ENCODE assay signal across 13 cellular contexts in genomic region chr9:130805510-130806387, GRCh38. TPM values are rescaled to one million over a fixed set of nuclear protein-coding genes. Genes with fewer than 3 reads are reported as not detected.
DNase-seq lines count a peak whose midpoint lies in the region; ATAC-seq and TF ChIP-seq lines count a peak whose summit lies in the region.
"Had no signal": no experiment of that assay in that cellular context is flagged by ENCODE, and none has a peak within 500 bp of the region (broad histone marks: within the 10 kb centered on the region; RNA-seq: fewer than 3 reads in every experiment).

No MANE protein-coding gene starts in this region.

- H3K4me1 ChIP-seq in CD8-positive, alpha-beta memory T cell (ENCODE audit: insufficient read depth, low read length): no peaks in the 10 kb centered on the region
- peaks cover 0 to 11% (median 8%) of the 10 kb centered on the region in 4 donors for H3K4me1 ChIP-seq in transverse colon
- H3K4me1 ChIP-seq: prostate gland had no signal

- POLR2A ChIA-PET in CD8-positive, alpha-beta memory T cell (lab: Charles Lee): no interaction called here

- 56 to 75% methylated on average over 1 of the region's 1 CpG for WGBS in transverse colon (ENCODE audit: low coverage in 1 of 2), 2 donors

- CTCF ChIA-PET in CD8-positive, alpha-beta memory T cell (lab: Charles Lee): interaction anchor here (1.1 kb wide), 1 partner anchor 10 kb away, joined by 3 read pairs; no protein-coding TSS in a partner anchor

- TF ChIP-seq EP300 in transverse colon (IDR thresholded peaks at IDR 0.05; ENCODE audit: low read depth): no peak

- peaks cover 0 to 7% (median 0%) of the 10 kb centered on the region in 3 donors for H3K36me3 Mint-ChIP-seq in CD8-positive, alpha-beta memory T cell
- peaks cover 9% of the 10 kb centered on the region for H3K36me3 Mint-ChIP-seq in memory B cell

- H3K4me3 ChIP-seq in CD8-positive, alpha-beta memory T cell (ENCODE audit: low read length): no peak overlapping the region
- no peak overlapping the region for H3K4me3 ChIP-seq in transverse colon
- H3K4me3 ChIP-seq: prostate gland had no signal

- TF ChIP-seq POLR2A in transverse colon (IDR thresholded peaks at IDR 0.05): no peak

- H3K36me3 ChIP-seq in CD8-positive, alpha-beta memory T cell (ENCODE audit: insufficient read depth, low read length): no peaks in the 10 kb centered on the region
- H3K36me3 ChIP-seq in transverse colon: no peaks in the 10 kb centered on the region
- H3K36me3 ChIP-seq: prostate gland had no signal

- TF ChIP-seq CTCF in GM20000 (IDR thresholded peaks at IDR 0.05; ENCODE audit: extremely low read depth, missing control alignments): no peak
- no peak for TF ChIP-seq CTCF in transverse colon (IDR thresholded peaks at IDR 0.05)

- no peaks in the 10 kb centered on the region for H3K27me3 ChIP-seq in CD8-positive, alpha-beta memory T cell (ENCODE audit: insufficient read depth, low read length, poor library complexity, severe bottlenecking)
- no peaks in the 10 kb centered on the region for H3K27me3 ChIP-seq in transverse colon

- ATAC-seq in GM21825 (IDR thresholded peaks at IDR 0.05; ENCODE audit: unreplicated experiment): peak; percentile 65
- ATAC-seq in memory B cell (ENCODE audit: low read depth): no peak
- ATAC-seq: left lobe of liver had no signal

- no peak overlapping the region for H3K4me3 Mint-ChIP-seq in CD8-positive, alpha-beta memory T cell
- H3K4me3 Mint-ChIP-seq in memory B cell: no peak overlapping the region
- H3K4me3 Mint-ChIP-seq: CD14-positive monocyte; T-helper 1 cell treated with Interleukin-12 subunit alpha and Interleukin-12 subunit beta and Interleukin-4 antibody, amounts not matched to agents 30 μg/mL and 1 μg/mL, for 36 hours had no signal

- no peaks in the 10 kb centered on the region for H3K9me3 Mint-ChIP-seq in CD8-positive, alpha-beta memory T cell
- H3K9me3 Mint-ChIP-seq in memory B cell: peaks cover 1% of the 10 kb centered on the region
- H3K9me3 Mint-ChIP-seq: T-helper 1 cell treated with Interleukin-12 subunit alpha and Interleukin-12 subunit beta and Interleukin-4 antibody, amounts not matched to agents 30 μg/mL and 1 μg/mL, for 36 hours had no signal

- peak overlapping the region in 6 of 8 donors; percentile 10 to 73 (median 50) for H3K27ac Mint-ChIP-seq in CD8-positive, alpha-beta memory T cell
- peak overlapping the region; percentile 42 for H3K27ac Mint-ChIP-seq in memory B cell
- H3K27ac Mint-ChIP-seq: T-helper 1 cell treated with Interleukin-12 subunit alpha and Interleukin-12 subunit beta and Interleukin-4 antibody, amounts not matched to agents 30 μg/mL and 1 μg/mL, for 36 hours had no signal

- intact Hi-C loops in transverse colon (cut with DNase I; ENCODE audit: low total_unique reads): loop anchor here (2.0 kb wide), 1 partner anchor 51 kb away; no protein-coding TSS in a partner anchor

- H3K4me1 Mint-ChIP-seq in CD8-positive, alpha-beta memory T cell: peaks cover 13 to 17% (median 14%) of the 10 kb centered on the region in 3 donors
- peaks cover 22% of the 10 kb centered on the region for H3K4me1 Mint-ChIP-seq in memory B cell

- DNase-seq in CD8-positive, alpha-beta memory T cell: no peak
- peak; percentile 55 for DNase-seq in SKM-1 (lab: John Stamatoyannopoulos, UW; ENCODE audit: unreplicated experiment)
- DNase-seq in memory B cell (ENCODE audit: low spot score in 2 of 2): no peak
- DNase-seq in hypothalamus (lab: John Stamatoyannopoulos, UW): no peak
- DNase-seq in hippocampal formation (lab: John Stamatoyannopoulos, UW): no peak
- no peak for DNase-seq in GM20000 (ENCODE audit: low spot score)
- no peak for DNase-seq in transverse colon
- DNase-seq: NCI-H748 treated with DMSO at 0.1 percent for 48 hours had no signal

- in situ Hi-C loops in transverse colon (cut with MboI; ENCODE audit: low pct_ligation_motif_present in 1 of 4, low pct_unique_long_range_greater_than_20kb in 1 of 4, low sequenced_read_pairs in 3 of 4): no loop called here

- H3K9me3 ChIP-seq in CD8-positive, alpha-beta memory T cell (ENCODE audit: low read length): no peaks in the 10 kb centered on the region
- peaks cover 0 to 4% of the 10 kb centered on the region in 2 donors for H3K9me3 ChIP-seq in transverse colon
- H3K9me3 ChIP-seq: prostate gland had no signal

- H3K27ac ChIP-seq in CD8-positive, alpha-beta memory T cell (ENCODE audit: low read depth, low read length): no peak overlapping the region
- H3K27ac ChIP-seq in transverse colon: peak overlapping the region in 2 of 4 donors; percentile 15 to 24
- H3K27ac ChIP-seq: prostate gland had no signal

- no peaks in the 10 kb centered on the region for H3K27me3 Mint-ChIP-seq in CD8-positive, alpha-beta memory T cell
- H3K27me3 Mint-ChIP-seq in memory B cell: no peaks in the 10 kb centered on the region

RNA-seq across cellular contexts. Expression of gene ABL1, which starts 29.3 kb away (rescaled TPM):
- 10 to 100 TPM; 38.8 to 39.3 TPM for total RNA-seq in CD8-positive, alpha-beta memory T cell
- polyA plus RNA-seq in CD8-positive, alpha-beta memory T cell: 16.3 TPM
- total RNA-seq in transverse colon: 10 to 100 TPM; 66.9 to 97.1 (median 81.8) TPM
